Comparison of ENCODE assay signal across 25 cellular contexts in the genomic region with DNA sequence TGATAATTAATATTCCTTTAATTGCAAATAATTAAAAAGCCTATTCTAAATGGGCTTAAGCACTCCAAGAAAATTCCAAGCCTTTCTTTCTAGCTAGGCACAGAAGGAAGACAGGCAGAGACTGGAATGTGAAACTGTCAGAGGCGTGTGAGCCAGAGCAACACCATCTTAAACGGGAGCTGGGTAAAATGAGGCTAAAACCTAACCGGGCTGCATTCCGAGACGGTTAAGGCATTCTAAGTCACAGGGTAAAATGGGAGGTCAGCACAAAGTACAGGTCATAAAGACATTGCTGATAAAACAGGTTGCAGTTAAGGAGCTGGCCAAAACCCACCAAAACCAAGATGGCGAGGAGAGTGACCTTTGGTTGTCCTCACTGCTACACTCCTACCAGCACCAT.
"Had no signal": no experiment of that assay in that cellular context is flagged by ENCODE, and none has a peak within 500 bp of the region (broad histone marks: within the 10 kb centered on the region; RNA-seq: fewer than 3 reads in every experiment).

No MANE protein-coding gene starts in this region.

- H3K27me3 Mint-ChIP-seq: naive thymus-derived CD4-positive, alpha-beta T cell; natural killer cell treated with Interleukin-12 subunit alpha and Interleukin-12 subunit beta and Interleukin-15 and Interleukin-18, amount 100 ng/mL, for 72 hours; progenitor cell of endocrine pancreas; stimulated activated naive CD8-positive, alpha-beta T cell treated with anti-CD3 and anti-CD28 coated beads, Interleukin-15, Interleukin-2, amounts not matched to agents 100 ng/mL and 50 ng/mL, for 24 hours; type B pancreatic cell had no signal

- H3K9me3 ChIP-seq: mucosa of descending colon, ovary, right lobe of liver, suprapubic skin, thoracic aorta, tibial artery, uterus had no signal

- H3K4me3 Mint-ChIP-seq: immature natural killer cell; naive thymus-derived CD4-positive, alpha-beta T cell; natural killer cell treated with Interleukin-12 subunit alpha and Interleukin-12 subunit beta and Interleukin-15 and Interleukin-18, amount 100 ng/mL, for 72 hours; stimulated activated effector memory CD8-positive, alpha-beta T cell treated with anti-CD3 and anti-CD28 coated beads, Interleukin-12 subunit alpha, Interleukin-12 subunit beta, amount 100 ng/mL, for 72 hours; stimulated activated naive CD8-positive, alpha-beta T cell treated with anti-CD3 and anti-CD28 coated beads, Interleukin-15, Interleukin-2, amounts not matched to agents 100 ng/mL and 50 ng/mL, for 24 hours; type B pancreatic cell had no signal

- H3K36me3 Mint-ChIP-seq: immature natural killer cell; natural killer cell treated with Interleukin-12 subunit alpha and Interleukin-12 subunit beta and Interleukin-15 and Interleukin-18, amount 100 ng/mL, for 72 hours; stimulated activated effector memory CD8-positive, alpha-beta T cell treated with anti-CD3 and anti-CD28 coated beads, Interleukin-12 subunit alpha, Interleukin-12 subunit beta, amount 100 ng/mL, for 72 hours; type B pancreatic cell had no signal

- H3K9me3 Mint-ChIP-seq: stimulated activated effector memory CD8-positive, alpha-beta T cell treated with anti-CD3 and anti-CD28 coated beads, Interleukin-12 subunit alpha, Interleukin-12 subunit beta, amount 100 ng/mL, for 72 hours; type B pancreatic cell had no signal

- DNase-seq: hypothalamus; immature natural killer cell; lower lobe of right lung; mammary epithelial cell; mesendoderm; midbrain; mucosa of descending colon; naive thymus-derived CD4-positive, alpha-beta T cell; ovary; right lobe of liver; stimulated activated CD4-positive, alpha-beta T cell treated with anti-CD3 and anti-CD28 coated beads, Interleukin-12 subunit alpha, Interleukin-12 subunit beta, amount 100 ng/mL, for 4 hours; stimulated activated CD4-positive, alpha-beta T cell treated with anti-CD3 and anti-CD28 coated beads, Interleukin-4, amount 100 ng/mL, for 24 hours; stimulated activated naive CD4-positive, alpha-beta T cell; tibial artery; uterus had no signal

- ATAC-seq: left lobe of liver; lower lobe of right lung; mucosa of descending colon; naive thymus-derived CD4-positive, alpha-beta T cell; natural killer cell treated with Interleukin-12 subunit alpha and Interleukin-12 subunit beta and Interleukin-15 and Interleukin-18, amount 100 ng/mL, for 72 hours; right lobe of liver; stimulated activated effector memory CD8-positive, alpha-beta T cell treated with anti-CD3 and anti-CD28 coated beads, Interleukin-12 subunit alpha, Interleukin-12 subunit beta, amount 100 ng/mL, for 72 hours had no signal

- H3K36me3 ChIP-seq: lower lobe of right lung, ovary, right atrium auricular region, right lobe of liver, suprapubic skin, thoracic aorta, tibial artery, uterus had no signal

- H3K4me1 ChIP-seq: lower lobe of right lung, right atrium auricular region, right lobe of liver, suprapubic skin, tibial artery, uterus had no signal

- H3K4me3 ChIP-seq: lower lobe of right lung, mucosa of descending colon, ovary, right atrium auricular region, right lobe of liver, suprapubic skin, thoracic aorta, tibial artery, uterus had no signal

- H3K4me1 Mint-ChIP-seq: immature natural killer cell; naive thymus-derived CD4-positive, alpha-beta T cell; stimulated activated effector memory CD8-positive, alpha-beta T cell treated with anti-CD3 and anti-CD28 coated beads, Interleukin-12 subunit alpha, Interleukin-12 subunit beta, amount 100 ng/mL, for 72 hours had no signal

- H3K27ac Mint-ChIP-seq: immature natural killer cell; naive thymus-derived CD4-positive, alpha-beta T cell; natural killer cell treated with Interleukin-12 subunit alpha and Interleukin-12 subunit beta and Interleukin-15 and Interleukin-18, amount 100 ng/mL, for 72 hours; progenitor cell of endocrine pancreas; stimulated activated effector memory CD8-positive, alpha-beta T cell treated with anti-CD3 and anti-CD28 coated beads, Interleukin-12 subunit alpha, Interleukin-12 subunit beta, amount 100 ng/mL, for 72 hours; stimulated activated naive CD8-positive, alpha-beta T cell treated with anti-CD3 and anti-CD28 coated beads, Interleukin-15, Interleukin-2, amounts not matched to agents 100 ng/mL and 50 ng/mL, for 24 hours; type B pancreatic cell had no signal

- FAIRE-seq: islet of Langerhans had no signal

- H3K27me3 ChIP-seq: ovary, right atrium auricular region, right lobe of liver, suprapubic skin, tibial artery, uterus had no signal

- H3K27ac ChIP-seq: lower lobe of right lung, ovary, right atrium auricular region, right lobe of liver, suprapubic skin, thoracic aorta, tibial artery, uterus had no signal
